Comparison of ENCODE assay signal across 20 cellular contexts in the genomic region with DNA sequence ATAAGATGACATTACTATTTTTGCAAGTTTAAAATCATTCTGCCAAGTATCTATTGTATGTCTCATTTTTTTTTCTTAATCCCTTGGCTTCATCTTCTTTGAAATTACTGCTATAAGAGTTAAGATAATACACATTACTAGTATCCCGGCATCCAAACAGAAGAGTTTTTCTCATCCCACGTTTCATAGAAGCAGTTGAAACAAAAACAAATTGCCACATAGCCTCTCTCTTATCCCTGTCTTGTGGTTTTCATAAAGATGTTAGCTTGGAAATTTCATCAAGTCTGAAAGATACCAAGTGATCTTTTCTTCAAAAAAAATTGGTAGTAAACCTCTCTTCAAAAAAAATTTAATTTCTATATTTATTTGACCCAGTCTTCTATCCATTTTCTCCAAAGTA.
"Had no signal": no experiment of that assay in that cellular context is flagged by ENCODE, and none has a peak within 500 bp of the region (broad histone marks: within the 10 kb centered on the region; RNA-seq: fewer than 3 reads in every experiment).

No MANE protein-coding gene starts in this region.

- H3K9me3 ChIP-seq: colonic mucosa, mucosa of descending colon, ovary, tibial nerve had no signal

- H3K27ac ChIP-seq: colonic mucosa, heart left ventricle, ovary, tibial nerve had no signal

- H3K4me3 Mint-ChIP-seq: endodermal cell; naive thymus-derived CD8-positive, alpha-beta T cell; neural crest cell; stimulated activated effector memory CD8-positive, alpha-beta T cell treated with anti-CD3 and anti-CD28 coated beads, Interleukin-12 subunit alpha, Interleukin-12 subunit beta, amount 100 ng/mL, for 72 hours had no signal

- H3K4me3 ChIP-seq: colonic mucosa, heart left ventricle, mucosa of descending colon, ovary, tibial nerve had no signal

- H3K4me1 ChIP-seq: colonic mucosa, heart left ventricle, tibial nerve had no signal

- ATAC-seq: heart left ventricle; mucosa of descending colon; naive thymus-derived CD8-positive, alpha-beta T cell; right cardiac atrium; stimulated activated effector memory CD8-positive, alpha-beta T cell treated with anti-CD3 and anti-CD28 coated beads, Interleukin-12 subunit alpha, Interleukin-12 subunit beta, amount 100 ng/mL, for 72 hours; stimulated activated naive CD8-positive, alpha-beta T cell treated with anti-CD3 and anti-CD28 coated beads, Interleukin-15, Interleukin-2, amounts not matched to agents 100 U/mL and 50 U/mL, for 24 hours had no signal

- H3K4me1 Mint-ChIP-seq: naive thymus-derived CD8-positive, alpha-beta T cell; neural crest cell; stimulated activated effector memory CD8-positive, alpha-beta T cell treated with anti-CD3 and anti-CD28 coated beads, Interleukin-12 subunit alpha, Interleukin-12 subunit beta, amount 100 ng/mL, for 72 hours had no signal

- H3K27ac Mint-ChIP-seq: endodermal cell; naive thymus-derived CD8-positive, alpha-beta T cell; stimulated activated effector memory CD8-positive, alpha-beta T cell treated with anti-CD3 and anti-CD28 coated beads, Interleukin-12 subunit alpha, Interleukin-12 subunit beta, amount 100 ng/mL, for 72 hours had no signal

- H3K36me3 Mint-ChIP-seq: naive thymus-derived CD8-positive, alpha-beta T cell; stimulated activated effector memory CD8-positive, alpha-beta T cell treated with anti-CD3 and anti-CD28 coated beads, Interleukin-12 subunit alpha, Interleukin-12 subunit beta, amount 100 ng/mL, for 72 hours had no signal

- H3K9me3 Mint-ChIP-seq: neural crest cell had no signal

- H3K27me3 ChIP-seq: colonic mucosa, heart left ventricle, ovary, tibial nerve had no signal

- H3K36me3 ChIP-seq: colonic mucosa, heart left ventricle, ovary, tibial nerve had no signal

- DNase-seq: cerebellar nuclear complex; colonic mucosa; effector CD4-positive, alpha-beta T cell; endodermal cell; erythroblast; foreskin melanocyte; heart left ventricle; hippocampal formation; kidney glomerular epithelial cell; mammary epithelial cell; mucosa of descending colon; naive thymus-derived CD8-positive, alpha-beta T cell; ovary; right cardiac atrium; stimulated activated CD4-positive, alpha-beta T cell treated with anti-CD3 and anti-CD28 coated beads, Interleukin-4, amount 100 ng/mL, for 1 hour; stimulated activated CD8-positive, alpha-beta memory T cell treated with anti-CD3 and anti-CD28 coated beads, Interleukin-4, amount 100 ng/mL, for 48 hours; stimulated activated naive CD8-positive, alpha-beta T cell treated with anti-CD3 and anti-CD28 coated beads, Interleukin-15, Interleukin-2, amounts not matched to agents 100 U/mL and 50 U/mL, for 24 hours had no signal
